Comparison of ENCODE assay signal across 8 cellular contexts in genomic region chr5:1008451-1009358, GRCh38. TPM values are rescaled to one million over a fixed set of nuclear protein-coding genes. Genes with fewer than 3 reads are reported as not detected.
A peak's percentile ranks its signal among the peaks of the same experiment; 100 is the strongest.
DNase-seq lines count a peak whose midpoint lies in the region; ATAC-seq and TF ChIP-seq lines count a peak whose summit lies in the region.

A gene with protein sequence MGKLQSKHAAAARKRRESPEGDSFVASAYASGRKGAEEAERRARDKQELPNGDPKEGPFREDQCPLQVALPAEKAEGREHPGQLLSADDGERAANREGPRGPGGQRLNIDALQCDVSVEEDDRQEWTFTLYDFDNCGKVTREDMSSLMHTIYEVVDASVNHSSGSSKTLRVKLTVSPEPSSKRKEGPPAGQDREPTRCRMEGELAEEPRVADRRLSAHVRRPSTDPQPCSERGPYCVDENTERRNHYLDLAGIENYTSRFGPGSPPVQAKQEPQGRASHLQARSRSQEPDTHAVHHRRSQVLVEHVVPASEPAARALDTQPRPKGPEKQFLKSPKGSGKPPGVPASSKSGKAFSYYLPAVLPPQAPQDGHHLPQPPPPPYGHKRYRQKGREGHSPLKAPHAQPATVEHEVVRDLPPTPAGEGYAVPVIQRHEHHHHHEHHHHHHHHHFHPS (plus strand): TSS chr5:1008802. CDS start chr5:1009058, 256 bp downstream.

- H4K20me1 ChIP-seq in MM.1S (ENCODE audit: insufficient read depth, low read length) = no peaks in the 10 kb centered on the region

- peak within 1 kb of the TSS; percentile 65 for H3K9ac ChIP-seq in MM.1S (ENCODE audit: low read length)

- TF ChIP-seq CTCF in MM.1S (IDR thresholded peaks at IDR 0.05; ENCODE audit: low read length) (peak; percentile 49), foreskin fibroblast (IDR thresholded peaks at IDR 0.05; ENCODE audit: low read depth, low read length) (peak; percentile 28), osteocyte (IDR thresholded peaks at IDR 0.05) (peak; percentile 60)

- H3K4me1 Mint-ChIP-seq in osteocyte (ENCODE audit: unreplicated experiment) = peaks cover 7% of the 10 kb centered on the region

- peaks cover 55% of the 10 kb centered on the region for H3K27me3 Mint-ChIP-seq in osteocyte (ENCODE audit: unreplicated experiment)

- peak within 1 kb of the TSS; percentile 73 for H3K4me2 ChIP-seq in MM.1S (ENCODE audit: low read depth, low read length)

- H3K27ac Mint-ChIP-seq in osteocyte (ENCODE audit: unreplicated experiment) = no peak within 1 kb of the TSS

- H3K36me3 ChIP-seq in MM.1S (replicated peaks; ENCODE audit: insufficient read depth, low read length) = no peaks in the 10 kb centered on the region

- peak within 1 kb of the TSS; percentile 44; the same call in 1 of the 2 replicates for H3K27ac ChIP-seq in MM.1S (ENCODE audit: low read length)

- no peaks in the 10 kb centered on the region for H3K9me2 ChIP-seq in MM.1S (replicated peaks; ENCODE audit: insufficient read depth, low read length)

- peak within 1 kb of the TSS; percentile 55 for H3K4me3 Mint-ChIP-seq in osteocyte (ENCODE audit: unreplicated experiment)

- no peaks in the 10 kb centered on the region for H3K9me3 Mint-ChIP-seq in osteocyte (ENCODE audit: unreplicated experiment)

- peaks cover 21% of the 10 kb centered on the region; the same call in 1 of the 2 replicates for H3K27me3 ChIP-seq in MM.1S (replicated peaks; ENCODE audit: insufficient read depth, low read length)

- peaks cover 4% of the 10 kb centered on the region for H3F3A ChIP-seq in MM.1S (ENCODE audit: insufficient read depth, low read length)

- H3K4me1 ChIP-seq in MM.1S (ENCODE audit: low read length) = peaks cover 48% of the 10 kb centered on the region

- 0 out of 2 replicates have a peak within 1 kb of the TSS, but pooled peaks have one; percentile 31 for H2AFZ ChIP-seq in MM.1S (ENCODE audit: low read length)

- H3K4me3 ChIP-seq in MM.1S (ENCODE audit: low read length) = peak within 1 kb of the TSS; percentile 64
- no peak within 1 kb of the TSS for H3K4me3 ChIP-seq in foreskin fibroblast (ENCODE audit: low read depth in 1 of 2, low read length in 2 of 2)

- peaks cover 46% of the 10 kb centered on the region for H3K79me2 ChIP-seq in MM.1S (ENCODE audit: low read length)

- DNase-seq in NCI-H82 (lab: John Stamatoyannopoulos, UW) = peak; percentile 26
- no peak for DNase-seq in NCI-H82 treated with DMSO at 0.1 percent for 48 hours (lab: John Stamatoyannopoulos, UW; ENCODE audit: unreplicated experiment)
- DNase-seq in MM.1S = peak; percentile 44
- DNase-seq in activated CD8-positive, alpha-beta memory T cell treated with anti-CD3 and anti-CD28 coated beads for 24 hours = peak; percentile 83
- DNase-seq in foreskin fibroblast = peak in 1 of 2 donors; percentile 45
- DNase-seq in osteocyte (ENCODE audit: extremely low spot score, unreplicated experiment) = peak; percentile 84
- no peak for DNase-seq in NCI-H446 treated with DMSO at 0.1 percent for 48 hours (lab: John Stamatoyannopoulos, UW)

- no peak for ATAC-seq in HG03439 (IDR thresholded peaks at IDR 0.05; ENCODE audit: unreplicated experiment)

- H3K9me3 ChIP-seq in MM.1S (replicated peaks; ENCODE audit: insufficient read depth, low read length) = no peaks in the 10 kb centered on the region

- H3K36me3 Mint-ChIP-seq in osteocyte (ENCODE audit: unreplicated experiment) = no peaks in the 10 kb centered on the region

RNA-seq across cellular contexts. Expression of the gene that starts here (rescaled TPM):
- not detected in 2 replicates for total RNA-seq in osteocyte

Comparison
In these comparisons a context has a peak if more than half of its experiments do, and no peak if none do; other contexts are left out.
1. DNase-seq: peak in NCI-H82 (single experiment), MM.1S (single experiment) and activated CD8-positive, alpha-beta memory T cell treated with anti-CD3 and anti-CD28 coated beads for 24 hours (single experiment); none in NCI-H82 treated with DMSO at 0.1 percent for 48 hours (single experiment) and NCI-H446 treated with DMSO at 0.1 percent for 48 hours (single experiment).
2. Peak in DNase-seq in osteocyte; RNA of the gene not detected or under 1 TPM.
3. Peak in every context shown above with its lines, with median percentiles within 50 percentile points of each other: CTCF ChIP-seq.